Comparison of ENCODE assay signal across 18 cellular contexts in the genomic region with DNA sequence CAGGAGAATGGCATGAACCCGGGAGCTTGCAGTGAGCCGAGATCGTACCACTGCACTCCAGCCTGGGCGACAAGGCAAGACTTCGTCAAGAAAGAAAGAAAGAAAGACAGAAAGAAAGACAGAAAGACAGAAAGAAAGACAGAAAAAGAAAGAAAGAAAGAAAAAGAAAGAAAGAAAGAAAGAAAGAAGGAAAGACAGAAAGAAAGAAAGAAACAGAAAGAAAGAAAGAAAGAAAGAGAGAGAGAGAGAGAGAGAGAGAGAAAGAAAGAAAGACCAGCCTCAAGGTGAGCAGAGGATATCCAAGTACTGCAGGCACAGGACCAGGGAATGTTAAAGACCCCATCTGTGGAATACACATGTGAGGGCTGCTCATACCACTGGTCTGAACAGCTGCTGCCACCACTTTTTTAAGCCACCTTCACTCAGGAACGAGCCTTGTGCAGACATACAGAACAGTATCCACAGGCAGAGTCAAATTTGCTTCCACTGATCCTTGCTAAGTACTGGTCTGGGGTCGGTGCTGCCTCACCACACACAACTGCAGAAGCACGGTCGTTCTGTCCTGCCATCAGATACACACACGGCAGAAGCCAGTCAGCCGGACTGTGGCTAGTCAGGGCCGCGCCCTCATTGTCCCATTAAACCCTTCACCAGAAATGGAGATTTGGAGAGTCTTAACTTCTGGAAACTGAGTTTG. TPM values are rescaled to one million over a fixed set of nuclear protein-coding genes. Genes with fewer than 3 reads are reported as not detected.
"Had no signal": no experiment of that assay in that cellular context is flagged by ENCODE, and none has a peak within 500 bp of the region (broad histone marks: within the 10 kb centered on the region; RNA-seq: fewer than 3 reads in every experiment).

No MANE protein-coding gene starts in this region.

- H3K4me3 ChIP-seq: colonic mucosa, esophagus muscularis mucosa, hepatocyte, mucosa of descending colon, right atrium auricular region, smooth muscle cell had no signal

- H3K9me3 Mint-ChIP-seq: natural killer cell had no signal

- H3K27ac Mint-ChIP-seq: natural killer cell had no signal

- ATAC-seq: mucosa of descending colon, natural killer cell had no signal

- H3K4me3 Mint-ChIP-seq: natural killer cell had no signal

- H3K36me3 ChIP-seq: colonic mucosa had no signal

- H3K27me3 ChIP-seq: colonic mucosa, esophagus muscularis mucosa, hepatocyte, right atrium auricular region had no signal

- H3K27ac ChIP-seq: colonic mucosa, esophagus muscularis mucosa, hepatocyte, right atrium auricular region had no signal

- H3K36me3 Mint-ChIP-seq: natural killer cell had no signal

- H3K9me3 ChIP-seq: colonic mucosa, esophagus muscularis mucosa, mucosa of descending colon, right atrium auricular region had no signal

- DNase-seq: activated CD4-positive, alpha-beta T cell treated with anti-CD3 and anti-CD28 coated beads, Interleukin-2, amount 50 U/mL, for 48 hours; activated CD4-positive, CD25-positive, alpha-beta regulatory T cell; activated CD8-positive, alpha-beta memory T cell treated with anti-CD3 and anti-CD28 coated beads, Interleukin-2, amount 50 U/mL, for 48 hours; activated naive CD4-positive, alpha-beta T cell treated with anti-CD3 and anti-CD28 coated beads, Interleukin-2, amount 50 U/mL, for 16 hours; amniotic stem cell; colonic mucosa; islet precursor cell; mucosa of descending colon; natural killer cell had no signal

RNA-seq across cellular contexts. Expression of a gene that starts 24.5 kb away (rescaled TPM):
- total RNA-seq: cardiac septum; colonic mucosa; glomerular endothelial cell; hepatocyte; lung microvascular endothelial cell; natural killer cell; right atrium auricular region; smooth muscle cell; T-helper 2 cell treated with Interferon-gamma antibody and Interleukin-4, amounts not matched to agents 100 ng/mL and 5 ng/mL, for 36 hours; urinary bladder had no signal

RNA-seq across cellular contexts. Expression of a gene that starts 33.9 kb away (rescaled TPM):
- total RNA-seq: cardiac septum, smooth muscle cell had no signal
